Comparison of ENCODE assay signal across 8 cellular contexts in genomic region chr17:44219636-44220210, GRCh38. TPM values are rescaled to one million over a fixed set of nuclear protein-coding genes. Genes with fewer than 3 reads are reported as not detected.
DNase-seq lines count a peak whose midpoint lies in the region; ATAC-seq and TF ChIP-seq lines count a peak whose summit lies in the region.

TSS of gene UBTF (minus strand) at chr17:44219675. CDS start at chr17:44218229, 1,446 bp downstream.

- ATAC-seq in GM21423 (IDR thresholded peaks at IDR 0.05; ENCODE audit: unreplicated experiment) (peak; percentile 5), GM19395 (IDR thresholded peaks at IDR 0.05; ENCODE audit: unreplicated experiment) (no peak)

- H3K9me3 Mint-ChIP-seq in CD14-positive monocyte, result peaks cover 0 to 2% (median 0%) of the 10 kb centered on the region in 7 donors

- H3K4me1 Mint-ChIP-seq in CD14-positive monocyte, result peaks cover 42% of the 10 kb centered on the region

- H3K27ac ChIP-seq in ascending aorta, result peak within 1 kb of the TSS; percentile 91 to 99
- H3K27ac ChIP-seq in right atrium auricular region, result peak within 1 kb of the TSS; percentile 98 to 99
- H3K27ac ChIP-seq in prostate gland, result peak within 1 kb of the TSS; percentile 98 to 100

- peaks cover 18 to 25% of the 10 kb centered on the region in 2 donors for H3K36me3 ChIP-seq in ascending aorta
- peaks cover 24% of the 10 kb centered on the region for H3K36me3 ChIP-seq in right atrium auricular region
- peaks cover 7 to 19% of the 10 kb centered on the region in 2 donors for H3K36me3 ChIP-seq in prostate gland

- peak within 1 kb of the TSS in 6 of 7 donors; percentile 45 to 93 (median 87) for H3K27ac Mint-ChIP-seq in CD14-positive monocyte

- no peak for TF ChIP-seq CTCF in CD14-positive monocyte (IDR thresholded peaks at IDR 0.05)
- TF ChIP-seq CTCF in LNCaP clone FGC (IDR thresholded peaks at IDR 0.05; ENCODE audit: control insufficient read depth, extremely low read depth, insufficient read depth), result 0 out of 2 replicates have a peak, but pooled peaks have one; percentile 5
- TF ChIP-seq CTCF in ascending aorta (IDR thresholded peaks at IDR 0.05), result no peak
- no peak for TF ChIP-seq CTCF in right atrium auricular region (IDR thresholded peaks at IDR 0.05)
- no peak for TF ChIP-seq CTCF in prostate gland (IDR thresholded peaks at IDR 0.05)

- WGBS in prostate gland, result 0% methylated on average over 16 of the region's 68 CpGs

- H3K4me3 ChIP-seq in LNCaP clone FGC (ENCODE audit: low read depth, low read length) (peak within 1 kb of the TSS; percentile 69), ascending aorta (peak within 1 kb of the TSS; percentile 88 to 95), right atrium auricular region (peak within 1 kb of the TSS; percentile 91 to 92), prostate gland (peak within 1 kb of the TSS; percentile 80 to 95)

- no peaks in the 10 kb centered on the region for H3K27me3 ChIP-seq in ascending aorta
- no peaks in the 10 kb centered on the region for H3K27me3 ChIP-seq in right atrium auricular region
- H3K27me3 ChIP-seq in prostate gland (replicated peaks; ENCODE audit: insufficient read depth), result no peaks in the 10 kb centered on the region

- DNase-seq in CD14-positive monocyte (ENCODE audit: low spot score) (no peak), LNCaP clone FGC (ENCODE audit: low read depth) (no peak), SW480 (ENCODE audit: low spot score) (peak; percentile 70), ascending aorta (ENCODE audit: low spot score in 2 of 2) (peak in 1 of 2 donors; percentile 76), right atrium auricular region (ENCODE audit: low spot score) (no peak), prostate gland (ENCODE audit: low spot score) (peak; percentile 59)

- intact Hi-C loops in CD14-positive monocyte (cut with micrococcal nuclease), result loop anchor here (1.0 to 5.0 kb wide), 4 partner anchors 21 to 125 kb away; partner anchors contain the start of genes SLC25A39 (in 2 of the 2) and GRN (in 1 of the 2)
- intact Hi-C loops in ascending aorta (cut with DNase I), result loop anchor here (10.0 kb wide), 1 partner anchor 285 kb away; the partner anchor contains the start of gene GPATCH8
- intact Hi-C loops in prostate gland (cut with DNase I), result loop anchor here (2.0 kb wide), 1 partner anchor 107 kb away; no protein-coding TSS in a partner anchor

- no peaks in the 10 kb centered on the region for H3K9me3 ChIP-seq in ascending aorta
- H3K9me3 ChIP-seq in right atrium auricular region, result no peaks in the 10 kb centered on the region
- H3K9me3 ChIP-seq in prostate gland, result no peaks in the 10 kb centered on the region

- peaks cover 24 to 27% of the 10 kb centered on the region in 2 donors for H3K36me3 Mint-ChIP-seq in CD14-positive monocyte

- H3K4me3 Mint-ChIP-seq in CD14-positive monocyte, result peak within 1 kb of the TSS; percentile 94 to 96

- H3K4me1 ChIP-seq in ascending aorta, result peaks cover 18 to 25% of the 10 kb centered on the region in 2 donors
- H3K4me1 ChIP-seq in right atrium auricular region, result peaks cover 3 to 43% of the 10 kb centered on the region in 2 donors
- peaks cover 5% of the 10 kb centered on the region for H3K4me1 ChIP-seq in prostate gland (replicated peaks)

- peaks cover 5 to 7% (median 6%) of the 10 kb centered on the region in 3 donors for H3K27me3 Mint-ChIP-seq in CD14-positive monocyte (ENCODE audit: low read depth in 3 of 3)

- TF ChIP-seq POLR2A in prostate gland (IDR thresholded peaks at IDR 0.05), result no peak

RNA-seq across cellular contexts. Expression of gene UBTF, which starts in this region (rescaled TPM):
- 10 to 100 TPM in 1 of 2 donors, 1 to 10 TPM in 1; 6.0 to 12.5 TPM for polyA plus RNA-seq in CD14-positive monocyte
- total RNA-seq in ascending aorta, result 25.1 TPM
- total RNA-seq in right atrium auricular region, result 10 to 100 TPM; 39.3 to 42.3 TPM
- total RNA-seq in prostate gland, result 10 to 100 TPM; 73.4 to 77.2 TPM

Comparison
In these comparisons a context has a peak if more than half of its experiments do, and no peak if none do; other contexts are left out.
1. DNase-seq: peak in SW480 (single experiment) and prostate gland (single experiment); none in CD14-positive monocyte (single experiment), LNCaP clone FGC (single experiment) and right atrium auricular region (single experiment).
2. Peak in every context shown above with its lines, with median percentiles within 50 percentile points of each other: H3K4me3 ChIP-seq and H3K27ac ChIP-seq.